In the genomic region with DNA sequence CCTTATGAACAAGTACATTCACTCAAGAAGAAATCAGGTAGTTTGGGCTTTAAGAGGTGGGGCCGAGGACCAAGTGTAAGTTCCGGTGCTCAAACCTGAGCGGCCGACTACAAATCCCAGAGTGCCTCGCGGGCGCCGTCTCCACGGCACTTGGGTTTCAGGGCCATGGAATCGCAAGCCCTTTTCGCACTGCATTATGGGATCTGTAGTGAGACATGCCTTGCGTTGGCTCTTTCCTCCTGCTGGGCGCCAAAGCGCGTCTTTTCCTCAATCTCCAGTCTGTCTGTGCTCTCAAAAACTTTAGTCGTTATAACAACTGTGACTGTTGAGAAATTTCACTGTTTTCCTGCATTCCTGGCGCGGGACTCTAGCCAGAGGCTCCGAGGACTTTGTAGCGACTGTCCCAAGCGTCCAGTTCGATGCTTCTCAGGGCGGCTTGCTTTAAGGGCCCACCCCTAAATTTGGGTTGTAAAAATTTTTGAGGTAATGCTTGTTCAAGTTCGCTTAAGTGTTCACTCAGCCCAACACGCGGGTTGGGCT, we compare ENCODE assay signal across 8 cellular contexts. TPM values are rescaled to one million over a fixed set of nuclear protein-coding genes. Genes with fewer than 3 reads are reported as not detected.
DNase-seq lines count a peak whose midpoint lies in the region; ATAC-seq, FAIRE-seq and TF ChIP-seq lines count a peak whose summit lies in the region.

No MANE protein-coding gene starts in this region.

- H3K4me3 ChIP-seq in spleen: peak overlapping the region; percentile 86 to 99 (median 92)

- ATAC-seq in GM19043 (IDR thresholded peaks at IDR 0.05; ENCODE audit: low read depth, unreplicated experiment) (peak; percentile 70), HG03378 (IDR thresholded peaks at IDR 0.05; ENCODE audit: unreplicated experiment) (peak; percentile 85)
- peak; percentile 88 to 89 for ATAC-seq in activated CD4-positive, CD25-positive, alpha-beta regulatory T cell treated with anti-CD3 and anti-CD28 coated beads, Interleukin-2, amount 50 U/mL, for 24 hours

- DNase-seq in AG09319 (ENCODE audit: extremely low read depth, low read depth): peak; percentile 92
- DNase-seq in NCI-H446 treated with DMSO at 0.1 percent for 48 hours (lab: John Stamatoyannopoulos, UW): peak; percentile 96
- peak; percentile 99 for DNase-seq in cerebellar cortex (ENCODE audit: low spot score)
- peak; percentile 99 for DNase-seq in spleen

- peak overlapping the region; percentile 88 to 98 (median 95) for H3K27ac ChIP-seq in spleen

- no peaks in the 10 kb centered on the region for H3K36me3 ChIP-seq in spleen

- 0% methylated on average over 26 of the region's 26 CpGs for WGBS in spleen, 5 donors

- no peaks in the 10 kb centered on the region for H3K27me3 ChIP-seq in spleen (replicated peaks in 1 of 7)

- intact Hi-C loops in spleen (cut with DNase I; ENCODE audit: low total_unique reads): no loop called here

- H3K4me1 ChIP-seq in spleen: peaks cover 35 to 80% (median 65%) of the 10 kb centered on the region in 6 donors

- TF ChIP-seq CTCF in AG09319 (IDR thresholded peaks at IDR 0.05; ENCODE audit: low read depth, low read length) (no peak; the same call in 1 of the 2 replicates), spleen (IDR thresholded peaks at IDR 0.05 in 8 of 11, conservative IDR thresholded peaks at IDR 0.05 in 3 of 11) (peak in 5 of 11 experiments; percentile 11 to 48 (median 33))

- peak in 1 of 3 donors; percentile 4 for TF ChIP-seq POLR2A in spleen (IDR thresholded peaks at IDR 0.05)

- peak; percentile 79 for FAIRE-seq in islet of Langerhans (lab: Jason Lieb, UNC)

- no peaks in the 10 kb centered on the region for H3K9me3 ChIP-seq in spleen

RNA-seq across cellular contexts. Expression of gene FBXO9, which starts 0.4 kb away (rescaled TPM):
- total RNA-seq in spleen: 100 to 1,000 TPM in 3 of 7 donors, 10 to 100 TPM in 4; 58.8 to 115 (median 99.7) TPM
- 10 to 100 TPM; 21.4 to 28.6 (median 25.1) TPM for polyA plus RNA-seq in spleen

RNA-seq across cellular contexts. Expression of gene CILK1, which starts 3.2 kb away (rescaled TPM):
- 10 to 100 TPM in 4 of 7 donors, 1 to 10 TPM in 3; 7.0 to 15.7 (median 11.4) TPM for total RNA-seq in spleen
- 1 to 10 TPM; 3.0 to 3.3 (median 3.3) TPM for polyA plus RNA-seq in spleen

Comparison
In these comparisons a context has a peak if more than half of its experiments do, and no peak if none do; other contexts are left out.
1. Peak in every context shown above with its lines: DNase-seq, ATAC-seq, H3K4me3 ChIP-seq and H3K27ac ChIP-seq.